1 cellular context compared by ENCODE assay signal in genomic region chr2:236981710-236982485, GRCh38.
TF ChIP-seq lines count a peak whose summit lies in the region.

No MANE protein-coding gene starts in this region.

TF ChIP-seq in IMR-90, 13 proteins besides CTCF, POLR2A, EP300 and RAD21 (continued from another document):
- TF ChIP-seq ELK1 (IDR thresholded peaks at IDR 0.05; ENCODE audit: borderline replicate concordance, low read depth, low read length) (no peak), FOS (IDR thresholded peaks at IDR 0.05; ENCODE audit: low read depth, low read length) (no peak), SMC3 (IDR thresholded peaks at IDR 0.05; ENCODE audit: low read depth, low read length) (no peak), BHLHE40 (IDR thresholded peaks at IDR 0.05; ENCODE audit: low read depth, low read length) (no peak), MAZ (IDR thresholded peaks at IDR 0.05; ENCODE audit: borderline replicate concordance, low read depth, low read length) (no peak), NFE2L2 (IDR thresholded peaks at IDR 0.05; ENCODE audit: low read depth, low read length) (no peak), RFX5 (IDR thresholded peaks at IDR 0.05; ENCODE audit: low read depth, low read length) (no peak), MXI1 (IDR thresholded peaks at IDR 0.05; ENCODE audit: borderline replicate concordance, low read depth, low read length) (no peak), RCOR1 (IDR thresholded peaks at IDR 0.05; ENCODE audit: insufficient replicate concordance, low read length) (no peak), USF2 (IDR thresholded peaks at IDR 0.05; ENCODE audit: low read depth, low read length) (no peak)
